22 cellular contexts compared by ENCODE assay signal in genomic region chr2:113709022-113709421, GRCh38.
DNase-seq lines count a peak whose midpoint lies in the region; ATAC-seq and TF ChIP-seq lines count a peak whose summit lies in the region.
"Had no signal": no experiment of that assay in that cellular context is flagged by ENCODE, and none has a peak within 500 bp of the region (broad histone marks: within the 10 kb centered on the region; RNA-seq: fewer than 3 reads in every experiment).

No MANE protein-coding gene starts in this region.

- peaks cover 34% of the 10 kb centered on the region for H3K36me3 Mint-ChIP-seq in nephron progenitor cell (ENCODE audit: low read depth)

- DNase-seq in NCI-H2107 treated with DMSO at 0.1 percent for 48 hours (lab: John Stamatoyannopoulos, UW; ENCODE audit: unreplicated experiment) (peak; percentile 28), NCI-H2107 (lab: John Stamatoyannopoulos, UW) (no peak), NCI-H2029 treated with DMSO at 0.1 percent for 48 hours (lab: John Stamatoyannopoulos, UW) (peak; percentile 47), SHP77 treated with DMSO at 0.1 percent for 48 hours (lab: John Stamatoyannopoulos, UW) (peak; percentile 82), nephron progenitor cell (no peak)
- DNase-seq in activated CD4-positive, alpha-beta T cell treated with anti-CD3 and anti-CD28 coated beads for 4 hours: no peak
- DNase-seq: activated effector memory CD4-positive, alpha-beta T cell treated with Interleukin-2 at 50 U/mL for 16 hours; C1 segment of cervical spinal cord; DMS79; effector memory CD4-positive, alpha-beta T cell; heart left ventricle; islet precursor cell; NK-92 treated with Interleukin-12 subunit alpha and Interleukin-12 subunit beta, amount 100 ng/mL, for 24 hours; retina; stimulated activated CD4-positive, alpha-beta T cell treated with anti-CD3 and anti-CD28 coated beads, Interleukin-15, amount 100 ng/mL, for 24 hours; stimulated activated naive CD4-positive, alpha-beta T cell treated with Interleukin-2 at 50 U/mL for 16 hours; T-helper 17 cell had no signal

- peaks cover 3% of the 10 kb centered on the region for H3K9me3 Mint-ChIP-seq in nephron progenitor cell

- H3K4me3 Mint-ChIP-seq in nephron progenitor cell: no peak overlapping the region
- H3K4me3 Mint-ChIP-seq: T-helper 17 cell had no signal

- peak overlapping the region; percentile 18 for H3K27ac Mint-ChIP-seq in nephron progenitor cell
- H3K27ac Mint-ChIP-seq: T-helper 17 cell had no signal

- no peak for ATAC-seq in GM21825 (IDR thresholded peaks at IDR 0.05; ENCODE audit: unreplicated experiment)
- ATAC-seq in GM18909 (IDR thresholded peaks at IDR 0.05; ENCODE audit: poor library complexity, unreplicated experiment): no peak
- ATAC-seq: activated CD4-positive, CD25-positive, alpha-beta regulatory T cell treated with anti-CD3 and anti-CD28 coated beads, Interleukin-2, amount 50 U/mL, for 24 hours; heart left ventricle; K562; Right ventricle myocardium inferior; T-helper 17 cell had no signal

- H3K4me1 Mint-ChIP-seq in nephron progenitor cell: peaks cover 8% of the 10 kb centered on the region
- H3K4me1 Mint-ChIP-seq: T-helper 17 cell had no signal

- no peaks in the 10 kb centered on the region for H3K27me3 Mint-ChIP-seq in nephron progenitor cell (ENCODE audit: low read depth, poor library complexity)
- H3K27me3 Mint-ChIP-seq: T-helper 17 cell had no signal

- TF ChIP-seq CTCF in nephron progenitor cell (IDR thresholded peaks at IDR 0.05): no peak

Comparison
In these comparisons a context has a peak if more than half of its experiments do, and no peak if none do; other contexts are left out.
1. DNase-seq: peak in NCI-H2107 treated with DMSO at 0.1 percent for 48 hours (single experiment), NCI-H2029 treated with DMSO at 0.1 percent for 48 hours (single experiment) and SHP77 treated with DMSO at 0.1 percent for 48 hours (single experiment); none in NCI-H2107 (single experiment), nephron progenitor cell (single experiment) and activated CD4-positive, alpha-beta T cell treated with anti-CD3 and anti-CD28 coated beads for 4 hours (0 of 2).